In genomic region chr7:155864271-155864985, GRCh38 we compare ENCODE assay signal across 24 cellular contexts. TPM values are rescaled to one million over a fixed set of nuclear protein-coding genes. Genes with fewer than 3 reads are reported as not detected.
DNase-seq lines count a peak whose midpoint lies in the region; ATAC-seq and TF ChIP-seq lines count a peak whose summit lies in the region.
"Had no signal": no experiment of that assay in that cellular context is flagged by ENCODE, and none has a peak within 500 bp of the region (broad histone marks: within the 10 kb centered on the region; RNA-seq: fewer than 3 reads in every experiment).

No MANE protein-coding gene starts in this region.

- H3K4me1 ChIP-seq in esophagus muscularis mucosa, result peaks cover 0 to 9% (median 1%) of the 10 kb centered on the region in 4 donors
- peaks cover 11% of the 10 kb centered on the region for H3K4me1 ChIP-seq in vagina
- H3K4me1 ChIP-seq: HAP-1 had no signal

- TF ChIP-seq CTCF in esophagus muscularis mucosa (IDR thresholded peaks at IDR 0.05), result no peak
- TF ChIP-seq CTCF in vagina (IDR thresholded peaks at IDR 0.05), result no peak

- ATAC-seq in GM18517 (IDR thresholded peaks at IDR 0.05; ENCODE audit: unreplicated experiment), result no peak
- ATAC-seq: GM23338, K562, PC-3 had no signal

- intact Hi-C loops in esophagus muscularis mucosa (cut with DNase I) (no loop called here), posterior vena cava (cut with DNase I) (no loop called here), vagina (cut with DNase I) (no loop called here)

- TF ChIP-seq POLR2A in esophagus muscularis mucosa (IDR thresholded peaks at IDR 0.05; ENCODE audit: low read depth) (no peak), vagina (IDR thresholded peaks at IDR 0.05) (no peak)

- H3K27ac ChIP-seq in esophagus muscularis mucosa (replicated peaks in 1 of 4) (no peak overlapping the region), vagina (no peak overlapping the region)
- H3K27ac ChIP-seq: BLaER1 had no signal

- no peak for TF ChIP-seq EP300 in esophagus muscularis mucosa (IDR thresholded peaks at IDR 0.05)

- no peaks in the 10 kb centered on the region for H3K36me3 ChIP-seq in esophagus muscularis mucosa
- H3K36me3 ChIP-seq in vagina, result no peaks in the 10 kb centered on the region
- H3K36me3 ChIP-seq: BLaER1, HAP-1 had no signal

- 80% methylated on average over 10 of the region's 10 CpGs for WGBS in esophagus muscularis mucosa

- H3K9me3 ChIP-seq in esophagus muscularis mucosa (no peaks in the 10 kb centered on the region), vagina (no peaks in the 10 kb centered on the region)
- H3K9me3 ChIP-seq: BLaER1, HAP-1 had no signal

- DNase-seq in activated effector memory CD4-positive, alpha-beta T cell treated with anti-CD3 and anti-CD28 coated beads, Interleukin-2, amount 50 U/mL, for 16 hours, result peak; percentile 14
- DNase-seq in activated effector memory CD4-positive, alpha-beta T cell treated with Interleukin-2 at 50 U/mL for 16 hours, result no peak
- DNase-seq in esophagus muscularis mucosa (ENCODE audit: extremely low spot score) (peak; percentile 53), posterior vena cava (ENCODE audit: low spot score) (peak; percentile 40), vagina (ENCODE audit: extremely low spot score in 2 of 2) (peak; percentile 40 to 88)
- DNase-seq in stimulated activated CD4-positive, alpha-beta T cell treated with anti-CD3 and anti-CD28 coated beads, Interleukin-1b, Interleukin-23, amount 100 ng/mL, for 48 hours, result no peak
- DNase-seq in activated naive CD4-positive, alpha-beta T cell treated with Interleukin-2 at 50 U/mL for 16 hours, result no peak
- DNase-seq: CD4-positive, CD25-positive, alpha-beta regulatory T cell; DMS153; DND-41; HFFc6; Kasumi-1; NCI-H1092 treated with DMSO at 0.1 percent for 48 hours; NCI-H1436; NCI-H187 treated with DMSO at 0.1 percent for 48 hours; NCI-H524; NCI-H774; PC-3 had no signal

- no peak overlapping the region for H3K4me3 ChIP-seq in esophagus muscularis mucosa
- H3K4me3 ChIP-seq in vagina, result no peak overlapping the region
- H3K4me3 ChIP-seq: BLaER1, GM23338, HAP-1, K562 had no signal

- H3K27me3 ChIP-seq in esophagus muscularis mucosa (peaks cover 0 to 46% (median 2%) of the 10 kb centered on the region in 4 donors), vagina (no peaks in the 10 kb centered on the region)
- H3K27me3 ChIP-seq: BLaER1 had no signal

RNA-seq across cellular contexts. Expression of gene SHH, which starts 52.2 kb away (rescaled TPM):
- total RNA-seq in esophagus muscularis mucosa (not detected), posterior vena cava (not detected), vagina (0.25 TPM)
- total RNA-seq: CD4-positive, CD25-positive, alpha-beta regulatory T cell; GM23338; HFFc6; M059J had no signal

Comparison
In these comparisons a context has a peak if more than half of its experiments do, and no peak if none do; other contexts are left out.
1. DNase-seq: peak in activated effector memory CD4-positive, alpha-beta T cell treated with anti-CD3 and anti-CD28 coated beads, Interleukin-2, amount 50 U/mL, for 16 hours (single experiment), esophagus muscularis mucosa (single experiment), posterior vena cava (single experiment) and vagina (2 of 2); none in activated effector memory CD4-positive, alpha-beta T cell treated with Interleukin-2 at 50 U/mL for 16 hours (single experiment), stimulated activated CD4-positive, alpha-beta T cell treated with anti-CD3 and anti-CD28 coated beads, Interleukin-1b, Interleukin-23, amount 100 ng/mL, for 48 hours (single experiment) and activated naive CD4-positive, alpha-beta T cell treated with Interleukin-2 at 50 U/mL for 16 hours (single experiment).